In the genomic region with DNA sequence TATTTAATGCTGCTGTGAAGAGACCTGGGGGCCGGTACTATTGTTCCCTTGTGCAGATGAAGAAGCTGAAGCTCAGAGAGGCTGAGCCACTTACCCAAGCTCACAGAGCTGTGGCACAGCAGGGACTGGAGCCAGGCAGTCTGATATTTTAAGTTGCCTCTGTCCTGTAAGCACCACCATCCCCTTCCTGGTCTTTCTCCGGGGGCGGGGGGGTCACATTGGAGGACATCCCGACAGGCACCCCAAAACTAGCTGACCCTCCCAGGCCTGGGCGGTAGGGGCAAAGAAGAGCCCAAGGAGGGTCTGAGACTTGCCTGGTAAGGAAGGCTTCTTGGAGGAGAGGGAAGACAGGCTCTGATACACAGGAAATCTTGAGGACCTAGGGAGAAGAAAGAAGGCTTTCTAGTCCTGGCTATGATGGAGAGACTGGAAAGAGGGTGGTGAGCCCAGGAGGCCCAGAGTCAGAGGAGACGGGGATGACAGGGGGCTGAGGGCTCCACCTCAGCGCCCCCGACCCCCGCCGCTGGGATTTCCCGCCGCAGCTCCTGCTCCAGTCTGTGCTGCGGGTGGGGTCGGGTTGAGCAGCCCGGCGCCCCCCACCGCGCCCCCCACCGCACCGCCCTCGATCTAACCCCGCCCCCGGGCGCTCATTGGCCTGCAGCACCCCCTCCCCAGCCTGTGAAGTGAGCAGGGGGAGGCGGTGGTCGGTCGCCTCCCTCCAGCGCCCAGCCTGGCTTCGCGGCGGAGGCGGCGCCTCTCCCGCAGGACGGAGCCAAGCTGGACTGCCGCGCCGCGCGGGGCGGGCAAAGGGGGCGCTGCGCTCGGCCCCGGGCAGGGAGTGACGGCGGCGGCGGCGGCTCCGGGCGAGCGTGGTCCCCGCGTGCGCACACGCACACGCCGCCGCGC, we compare ENCODE assay signal across 11 cellular contexts. TPM values are rescaled to one million over a fixed set of nuclear protein-coding genes. Genes with fewer than 3 reads are reported as not detected.
DNase-seq lines count a peak whose midpoint lies in the region; ATAC-seq and TF ChIP-seq lines count a peak whose summit lies in the region.
"Had no signal": no experiment of that assay in that cellular context is flagged by ENCODE, and none has a peak within 500 bp of the region (broad histone marks: within the 10 kb centered on the region; RNA-seq: fewer than 3 reads in every experiment).

A gene (plus strand): TSS at position 711 of the 906 bp plus-strand sequence. CDS start 10,957 bp downstream, outside the sequence.

- H3K9me3 Mint-ChIP-seq in glutamatergic neuron (ENCODE audit: unreplicated experiment): peaks cover 9% of the 10 kb centered on the region

- DNase-seq in C1 segment of cervical spinal cord (lab: John Stamatoyannopoulos, UW) (peak in 9 of 14 donors; percentile 16 to 72 (median 60)), NCI-H446 treated with DMSO at 0.1 percent for 48 hours (lab: John Stamatoyannopoulos, UW) (peak; percentile 38), glutamatergic neuron (peak; percentile 70), omental fat pad (ENCODE audit: low spot score) (no peak), NCI-H1436 (lab: John Stamatoyannopoulos, UW) (no peak), HPDE6-E6E7 (ENCODE audit: extremely low spot score) (no peak)
- DNase-seq: DND-41; effector memory CD4-positive, alpha-beta T cell; KG1 had no signal

- H3K27me3 Mint-ChIP-seq in glutamatergic neuron (ENCODE audit: unreplicated experiment): peaks cover 15% of the 10 kb centered on the region

- peaks cover 4% of the 10 kb centered on the region for H3K4me1 Mint-ChIP-seq in glutamatergic neuron (ENCODE audit: low read depth, unreplicated experiment)

- no peak within 1 kb of the TSS for H3K27ac Mint-ChIP-seq in glutamatergic neuron (ENCODE audit: unreplicated experiment)

- H3K36me3 Mint-ChIP-seq in glutamatergic neuron (ENCODE audit: unreplicated experiment): no peaks in the 10 kb centered on the region

- TF ChIP-seq CTCF in glutamatergic neuron (IDR thresholded peaks at IDR 0.05; ENCODE audit: partially characterized antibody, unreplicated experiment) (no peak), omental fat pad (IDR thresholded peaks at IDR 0.05) (no peak)

- H3K4me3 Mint-ChIP-seq in glutamatergic neuron (ENCODE audit: unreplicated experiment): peak within 1 kb of the TSS; percentile 89

- ATAC-seq in omental fat pad (ENCODE audit: low FRiP score) (no peak), HG02981 (IDR thresholded peaks at IDR 0.05; ENCODE audit: unreplicated experiment) (no peak), HG02970 (IDR thresholded peaks at IDR 0.05; ENCODE audit: low FRiP score, unreplicated experiment) (no peak)

RNA-seq across cellular contexts. Expression of the gene that starts here (rescaled TPM):
- 0.71 TPM for total RNA-seq in glutamatergic neuron (ENCODE audit: unreplicated experiment)
- 10 to 100 TPM in 3 of 4 donors, 1 to 10 TPM in 1; 3.3 to 60.4 (median 15.7) TPM for total RNA-seq in omental fat pad

Comparison
In these comparisons a context has a peak if more than half of its experiments do, and no peak if none do; other contexts are left out.
1. Peak in DNase-seq in glutamatergic neuron; RNA of the gene not detected or under 1 TPM.
2. DNase-seq: peak in C1 segment of cervical spinal cord (9 of 14) and NCI-H446 treated with DMSO at 0.1 percent for 48 hours (single experiment); none in omental fat pad (single experiment), NCI-H1436 (single experiment) and HPDE6-E6E7 (single experiment).